8 cellular contexts compared by ENCODE assay signal in the genomic region with DNA sequence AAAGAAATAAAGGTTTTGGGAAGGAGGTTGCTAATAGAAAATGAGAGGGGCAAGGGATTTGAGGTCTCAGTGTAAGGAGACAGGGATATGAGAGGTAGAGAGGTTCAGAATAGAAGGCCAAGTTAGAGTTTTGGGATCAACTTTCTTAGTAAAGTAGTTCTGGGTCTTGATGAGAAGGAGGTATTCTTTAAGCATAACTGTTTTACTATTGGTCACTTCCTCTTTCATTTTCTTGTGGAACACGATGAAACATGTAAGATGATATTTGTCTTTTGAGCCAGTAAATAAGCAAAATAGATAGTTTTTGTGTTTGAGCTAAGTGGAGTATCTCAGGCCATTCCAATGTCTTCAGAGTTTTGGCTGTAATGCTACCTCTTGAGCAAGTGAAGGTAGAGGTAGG.
DNase-seq lines count a peak whose midpoint lies in the region; ATAC-seq and TF ChIP-seq lines count a peak whose summit lies in the region.
"Not testable (repeated sequence)": the region's sequence is repeated elsewhere in the genome, so short reads cannot be mapped to it uniquely, and the experiment has no call there.

No MANE protein-coding gene starts in this region.

- H3K56ac ChIP-seq in IMR-90 (ENCODE audit: extremely low read depth, insufficient read depth, low read length), result 0 out of 2 replicates have a peak overlapping the region, but pooled peaks have one; percentile 6

- not testable (repeated sequence) for TF ChIP-seq POLR2A in IMR-90 (IDR thresholded peaks at IDR 0.05; ENCODE audit: low read depth, low read length); spleen (IDR thresholded peaks at IDR 0.05)

- H4K20me1 ChIP-seq in IMR-90 (ENCODE audit: insufficient read depth, low read length) (peaks cover 11% of the 10 kb centered on the region; the same call in 1 of the 2 replicates), OCI-LY3 (ENCODE audit: insufficient read depth, low read length) (peaks cover 26% of the 10 kb centered on the region; the same call in 1 of the 2 replicates)

- H3K9me3 Mint-ChIP-seq in CD4-positive, CD25-positive, alpha-beta regulatory T cell; activated CD8-positive, alpha-beta T cell treated with anti-CD3 and anti-CD28 coated beads, Interleukin-2, amount 10 ng/mL, durations not matched to agents 7 days and 5 days (ENCODE audit: insufficient read depth): not testable (repeated sequence)

- dilution Hi-C loops in IMR-90 (cut with HindIII; ENCODE audit: low sequenced_read_pairs, unreplicated experiment), result not testable (repeated sequence)

- peaks cover 56% of the 10 kb centered on the region for H3K36me3 ChIP-seq in CD4-positive, CD25-positive, alpha-beta regulatory T cell (ENCODE audit: control insufficient read depth, insufficient read depth, low read length)
- H3K36me3 ChIP-seq in IMR-90 (ENCODE audit: control insufficient read depth, insufficient read depth, low read length) (peaks cover 14% of the 10 kb centered on the region), OCI-LY3 (replicated peaks; ENCODE audit: low read depth, low read length) (peaks cover 13% of the 10 kb centered on the region), spleen (peaks cover 0 to 64% (median 32%) of the 10 kb centered on the region in 6 donors)

- H3K27me3 Mint-ChIP-seq in CD4-positive, CD25-positive, alpha-beta regulatory T cell; activated CD8-positive, alpha-beta T cell treated with anti-CD3 and anti-CD28 coated beads, Interleukin-2, amount 10 ng/mL, durations not matched to agents 7 days and 5 days (ENCODE audit: low read depth): not testable (repeated sequence)

- H2AK5ac ChIP-seq in IMR-90 (ENCODE audit: low read depth, low read length), result not testable (repeated sequence)

- H3K23ac ChIP-seq in IMR-90 (ENCODE audit: low read depth, low read length), result not testable (repeated sequence)

- not testable (repeated sequence) for H2AK9ac ChIP-seq in IMR-90 (replicated peaks; ENCODE audit: low read depth, low read length, poor library complexity)

- CTCF ChIA-PET in IMR-90 (lab: Yijun Ruan, JAX), result interaction anchor here (0.6 kb wide), 1 partner anchor 61 kb away, joined by 3 read pairs; no protein-coding TSS in a partner anchor
- CTCF ChIA-PET in activated CD8-positive, alpha-beta T cell treated with anti-CD3 and anti-CD28 coated beads, Interleukin-2, amount 10 ng/mL, durations not matched to agents 7 days and 5 days (lab: Charles Lee), result interaction anchor here (1.0 to 1.3 kb wide), 2 partner anchors 68 to 159 kb away, joined by 3 to 4 read pairs; a partner anchor contains a TSS

- not testable (repeated sequence) for H3K79me2 ChIP-seq in OCI-LY3 (ENCODE audit: low read length)

- not testable (repeated sequence) for H3K27ac ChIP-seq in CD4-positive, CD25-positive, alpha-beta regulatory T cell (ENCODE audit: insufficient read depth, low read length, poor library complexity, severe bottlenecking); IMR-90 (ENCODE audit: insufficient read depth, low read length); OCI-LY3 (ENCODE audit: low read length)
- H3K27ac ChIP-seq in spleen, result peak overlapping the region in 6 of 8 donors; percentile 3 to 51 (median 26)

- H2BK5ac ChIP-seq in IMR-90 (ENCODE audit: low read depth, low read length, poor library complexity, severe bottlenecking), result peak overlapping the region; percentile 54

- H4K8ac ChIP-seq in IMR-90 (ENCODE audit: low read depth in 2 of 2, low read length in 2 of 2), result not testable (repeated sequence)

- H3K4me3 Mint-ChIP-seq in CD4-positive, CD25-positive, alpha-beta regulatory T cell; activated CD8-positive, alpha-beta T cell treated with anti-CD3 and anti-CD28 coated beads, Interleukin-2, amount 10 ng/mL, durations not matched to agents 7 days and 5 days: not testable (repeated sequence)

- DNase-seq in CD4-positive, CD25-positive, alpha-beta regulatory T cell, result peak in 1 of 3 donors; percentile 14
- peak; percentile 31 for DNase-seq in IMR-90
- DNase-seq in activated CD8-positive, alpha-beta T cell treated with anti-CD3 and anti-CD28 coated beads, Interleukin-2, amount 10 ng/mL, durations not matched to agents 7 days and 5 days; spleen: not testable (repeated sequence)
- DNase-seq in choroid plexus epithelial cell (ENCODE audit: low read depth), result peak; percentile 41
- DNase-seq in iris pigment epithelial cell (ENCODE audit: low read depth), result peak; percentile 31

- not testable (repeated sequence) for H2AFZ ChIP-seq in IMR-90 (replicated peaks; ENCODE audit: low read length, poor library complexity); OCI-LY3 (ENCODE audit: low read depth, low read length)

- H3K14ac ChIP-seq in IMR-90 (replicated peaks; ENCODE audit: low read depth, low read length), result not testable (repeated sequence)

- not testable (repeated sequence) for H3K18ac ChIP-seq in IMR-90 (ENCODE audit: low read depth, low read length)

- intact Hi-C loops in IMR-90 (cut with micrococcal nuclease); spleen (cut with DNase I; ENCODE audit: low total_unique reads): not testable (repeated sequence)

- POLR2A ChIA-PET in IMR-90 (lab: Charles Lee; ENCODE audit: unreplicated experiment); activated CD8-positive, alpha-beta T cell treated with anti-CD3 and anti-CD28 coated beads, Interleukin-2, amount 10 ng/mL, durations not matched to agents 7 days and 5 days (lab: Charles Lee): not testable (repeated sequence)

- H4K5ac ChIP-seq in IMR-90 (ENCODE audit: low read depth, low read length), result not testable (repeated sequence)

- peaks cover 21 to 55% (median 40%) of the 10 kb centered on the region in 4 donors for H3K4me1 Mint-ChIP-seq in CD4-positive, CD25-positive, alpha-beta regulatory T cell
- peaks cover 12% of the 10 kb centered on the region for H3K4me1 Mint-ChIP-seq in activated CD8-positive, alpha-beta T cell treated with anti-CD3 and anti-CD28 coated beads, Interleukin-2, amount 10 ng/mL, durations not matched to agents 7 days and 5 days (ENCODE audit: low read depth)

- not testable (repeated sequence) for H2BK120ac ChIP-seq in IMR-90 (ENCODE audit: low read depth, low read length)

- no CpG with 5 or more reads among the region's 1 CpG for WGBS in IMR-90 (ENCODE audit: extremely low coverage in 2 of 2, insufficient read length in 1 of 2), 2 experiments
- WGBS in spleen, 5 donors, result 15 to 26% (median 21%) methylated on average over 1 of the region's 1 CpG

- not testable (repeated sequence) for H3K4me1 ChIP-seq in CD4-positive, CD25-positive, alpha-beta regulatory T cell (ENCODE audit: control insufficient read depth, insufficient read depth, low read length, poor library complexity, severe bottlenecking); IMR-90 (ENCODE audit: control insufficient read depth, insufficient read depth, low read length)
- H3K4me1 ChIP-seq in OCI-LY3 (ENCODE audit: low read length), result peaks cover 14% of the 10 kb centered on the region
- H3K4me1 ChIP-seq in spleen, result peaks cover 0 to 37% (median 16%) of the 10 kb centered on the region in 6 donors

- ATAC-seq in CD4-positive, CD25-positive, alpha-beta regulatory T cell (ENCODE audit: low read depth in 2 of 2); activated CD8-positive, alpha-beta T cell treated with anti-CD3 and anti-CD28 coated beads, Interleukin-2, amount 10 ng/mL, durations not matched to agents 7 days and 5 days: not testable (repeated sequence)
- ATAC-seq in GM18867 (IDR thresholded peaks at IDR 0.05; ENCODE audit: unreplicated experiment), result peak; percentile 55
- ATAC-seq in IMR-90 (ENCODE audit: low read depth), result peak; percentile 50

- not testable (repeated sequence) for H3K9ac ChIP-seq in IMR-90 (ENCODE audit: low read depth, low read length); OCI-LY3 (ENCODE audit: low read length)

- not testable (repeated sequence) for H3K9me3 ChIP-seq in CD4-positive, CD25-positive, alpha-beta regulatory T cell (ENCODE audit: control insufficient read depth in 2 of 2, low read length in 2 of 2); IMR-90 (ENCODE audit: control insufficient read depth, insufficient read depth, low read length); OCI-LY3 (ENCODE audit: insufficient read depth, low read length); spleen

- H3K4me3 ChIP-seq in CD4-positive, CD25-positive, alpha-beta regulatory T cell (ENCODE audit: low read depth, low read length); IMR-90 (ENCODE audit: insufficient read depth, low read depth, low read length); OCI-LY3 (ENCODE audit: low read length); choroid plexus epithelial cell (ENCODE audit: low read depth, low read length); spleen: not testable (repeated sequence)

- in situ Hi-C loops in IMR-90 (cut with MboI; ENCODE audit: low sequenced_read_pairs), result not testable (repeated sequence)

- H4K91ac ChIP-seq in IMR-90 (ENCODE audit: insufficient read depth, low read depth, low read length), result not testable (repeated sequence)

- not testable (repeated sequence) for H3K4ac ChIP-seq in IMR-90 (ENCODE audit: low read depth, low read length)

- not testable (repeated sequence) for TF ChIP-seq CTCF in IMR-90 (conservative IDR thresholded peaks at IDR 0.05; ENCODE audit: low read depth, low read length); OCI-LY3 (IDR thresholded peaks at IDR 0.05; ENCODE audit: low read depth, low read length); choroid plexus epithelial cell (conservative IDR thresholded peaks at IDR 0.05; ENCODE audit: low read depth, low read length); spleen (IDR thresholded peaks at IDR 0.05 in 8 of 11, conservative IDR thresholded peaks at IDR 0.05 in 3 of 11)

- not testable (repeated sequence) for H2BK20ac ChIP-seq in IMR-90 (ENCODE audit: low read depth, low read length)

- H3K79me1 ChIP-seq in IMR-90 (ENCODE audit: low read depth in 1 of 2, low read length in 2 of 2), result peaks cover 22 to 49% of the 10 kb centered on the region in 2 experiments

- not testable (repeated sequence) for H3K27me3 ChIP-seq in CD4-positive, CD25-positive, alpha-beta regulatory T cell (ENCODE audit: control insufficient read depth, insufficient read depth, low read length); IMR-90 (ENCODE audit: control insufficient read depth, insufficient read depth, low read length); OCI-LY3 (ENCODE audit: low read depth, low read length); spleen (replicated peaks in 1 of 7)

- BruUV-seq in IMR-90 (replicated peaks; lab: Mats Ljungman, UMichigan), result not testable (repeated sequence)

- not testable (repeated sequence) for H2BK15ac ChIP-seq in IMR-90 (ENCODE audit: low read depth, low read length)

- not testable (repeated sequence) for H3K9me1 ChIP-seq in IMR-90 (ENCODE audit: insufficient read depth, low read length)

- peak overlapping the region; percentile 3 to 27 (median 11) for H3K27ac Mint-ChIP-seq in CD4-positive, CD25-positive, alpha-beta regulatory T cell
- peak overlapping the region; percentile 39 for H3K27ac Mint-ChIP-seq in activated CD8-positive, alpha-beta T cell treated with anti-CD3 and anti-CD28 coated beads, Interleukin-2, amount 10 ng/mL, durations not matched to agents 7 days and 5 days

- H3K4me2 ChIP-seq in IMR-90 (ENCODE audit: low read depth, low read length), result peak overlapping the region; percentile 61; the same call in 1 of the 2 replicates
- H3K4me2 ChIP-seq in OCI-LY3 (ENCODE audit: low read length), result peak overlapping the region; percentile 29

- not testable (repeated sequence) for TF ChIP-seq RAD21 in IMR-90 (IDR thresholded peaks at IDR 0.05; ENCODE audit: low read length)

- peaks cover 59% of the 10 kb centered on the region for H3K36me3 Mint-ChIP-seq in CD4-positive, CD25-positive, alpha-beta regulatory T cell
- H3K36me3 Mint-ChIP-seq in activated CD8-positive, alpha-beta T cell treated with anti-CD3 and anti-CD28 coated beads, Interleukin-2, amount 10 ng/mL, durations not matched to agents 7 days and 5 days (ENCODE audit: low read depth), result peaks cover 65% of the 10 kb centered on the region
